In genomic region chr2:64941143-64941542, GRCh38 we compare ENCODE assay signal across 13 cellular contexts. TPM values are rescaled to one million over a fixed set of nuclear protein-coding genes. Genes with fewer than 3 reads are reported as not detected.
DNase-seq lines count a peak whose midpoint lies in the region; ATAC-seq and TF ChIP-seq lines count a peak whose summit lies in the region.
"Had no signal": no experiment of that assay in that cellular context is flagged by ENCODE, and none has a peak within 500 bp of the region (broad histone marks: within the 10 kb centered on the region; RNA-seq: fewer than 3 reads in every experiment).

No MANE protein-coding gene starts in this region.

- H3K4me3 ChIP-seq in OCI-LY1 (ENCODE audit: low read depth, low read length, poor library complexity, severe bottlenecking) (no peak overlapping the region), endodermal cell (ENCODE audit: low read length) (no peak overlapping the region), gastroesophageal sphincter (no peak overlapping the region), body of pancreas (no peak overlapping the region)

- H3K27me3 Mint-ChIP-seq in CD14-positive monocyte (ENCODE audit: low read depth in 3 of 3) (peaks cover 0 to 2% (median 0%) of the 10 kb centered on the region in 3 donors), endodermal cell (ENCODE audit: insufficient read depth) (no peaks in the 10 kb centered on the region), Calu3 (ENCODE audit: unreplicated experiment) (peaks cover 67% of the 10 kb centered on the region)

- no peaks in the 10 kb centered on the region for H3K9me2 ChIP-seq in OCI-LY1 (ENCODE audit: low read depth, low read length)

- H3K9me3 Mint-ChIP-seq in CD14-positive monocyte (no peaks in the 10 kb centered on the region), endodermal cell (no peaks in the 10 kb centered on the region), Calu3 (ENCODE audit: low read depth, unreplicated experiment) (no peaks in the 10 kb centered on the region)
- H3K9me3 Mint-ChIP-seq: CD8-positive, alpha-beta memory T cell; HFFc6 had no signal

- no peak overlapping the region for H3K9ac ChIP-seq in OCI-LY1 (ENCODE audit: low read length)
- H3K9ac ChIP-seq in endodermal cell (ENCODE audit: extremely low read depth, low read length, poor library complexity, severe bottlenecking) = no peak overlapping the region

- H2AFZ ChIP-seq in OCI-LY1 (ENCODE audit: low read length) = no peak overlapping the region

- no peak for TF ChIP-seq CTCF in CD14-positive monocyte (IDR thresholded peaks at IDR 0.05)
- TF ChIP-seq CTCF in OCI-LY1 (IDR thresholded peaks at IDR 0.05; ENCODE audit: low read length) = no peak
- peak; percentile 21 for TF ChIP-seq CTCF in endodermal cell (conservative IDR thresholded peaks at IDR 0.05)
- TF ChIP-seq CTCF in Calu3 (IDR thresholded peaks at IDR 0.05; ENCODE audit: unreplicated experiment) = no peak
- TF ChIP-seq CTCF in gastroesophageal sphincter (IDR thresholded peaks at IDR 0.05) = no peak
- no peak for TF ChIP-seq CTCF in body of pancreas (IDR thresholded peaks at IDR 0.05)

- no peaks in the 10 kb centered on the region for H3K79me2 ChIP-seq in OCI-LY1 (ENCODE audit: insufficient read depth, low read length)

- H3K27ac ChIP-seq in OCI-LY1 (ENCODE audit: low read depth, low read length, poor library complexity, severe bottlenecking) (peak overlapping the region; percentile 93), endodermal cell (ENCODE audit: low read depth, low read length) (no peak overlapping the region), gastroesophageal sphincter (no peak overlapping the region), body of pancreas (no peak overlapping the region)

- DNase-seq in CD14-positive monocyte (ENCODE audit: low spot score) (no peak), endodermal cell (no peak), NCI-H1105 treated with DMSO at 0.1 percent for 48 hours (lab: John Stamatoyannopoulos, UW) (no peak), Calu3 (no peak), body of pancreas (no peak)
- DNase-seq: BE2C; CD8-positive, alpha-beta memory T cell; DMS 273 treated with DMSO at 0.1 percent for 48 hours; HCEC 1CT; HFFc6; KG1 had no signal

- H3K27ac Mint-ChIP-seq in CD14-positive monocyte (peak overlapping the region in 4 of 7 donors; percentile 28 to 64 (median 32)), endodermal cell (no peak overlapping the region), Calu3 (ENCODE audit: unreplicated experiment) (no peak overlapping the region)
- H3K27ac Mint-ChIP-seq: CD8-positive, alpha-beta memory T cell; HFFc6 had no signal

- H3F3A ChIP-seq in OCI-LY1 (ENCODE audit: insufficient read depth, low read length) = no peaks in the 10 kb centered on the region

- no peak overlapping the region for H3K4me2 ChIP-seq in OCI-LY1 (ENCODE audit: low read length)

- TF ChIP-seq POLR2A in gastroesophageal sphincter (IDR thresholded peaks at IDR 0.05) (no peak), body of pancreas (IDR thresholded peaks at IDR 0.05) (no peak)

- H3K27me3 ChIP-seq in OCI-LY1 (ENCODE audit: insufficient read depth, low read length) (no peaks in the 10 kb centered on the region), endodermal cell (ENCODE audit: control insufficient read depth, insufficient read depth, low read length, poor library complexity, severe bottlenecking) (no peaks in the 10 kb centered on the region), gastroesophageal sphincter (no peaks in the 10 kb centered on the region), body of pancreas (no peaks in the 10 kb centered on the region)
- H3K27me3 ChIP-seq: BE2C had no signal

- no peaks in the 10 kb centered on the region for H4K20me1 ChIP-seq in OCI-LY1 (ENCODE audit: insufficient read depth, low read length)

- TF ChIP-seq EP300 in gastroesophageal sphincter (IDR thresholded peaks at IDR 0.05) = no peak

- CTCF ChIA-PET in Calu3 (lab: Charles Lee) = no interaction called here

- ATAC-seq in gastroesophageal sphincter (no peak), body of pancreas (no peak)

- H3K36me3 Mint-ChIP-seq in CD14-positive monocyte (no peaks in the 10 kb centered on the region), endodermal cell (ENCODE audit: low read depth) (no peaks in the 10 kb centered on the region), Calu3 (ENCODE audit: insufficient read depth, unreplicated experiment) (no peaks in the 10 kb centered on the region)
- H3K36me3 Mint-ChIP-seq: CD8-positive, alpha-beta memory T cell had no signal

- peaks cover 84% of the 10 kb centered on the region for H3K4me1 Mint-ChIP-seq in CD14-positive monocyte
- H3K4me1 Mint-ChIP-seq in endodermal cell = peaks cover 19% of the 10 kb centered on the region
- H3K4me1 Mint-ChIP-seq in Calu3 (ENCODE audit: low read depth, unreplicated experiment) = no peaks in the 10 kb centered on the region

- H3K9me3 ChIP-seq in OCI-LY1 (ENCODE audit: low read length) (peaks cover 2% of the 10 kb centered on the region; the same call in 1 of the 2 replicates), endodermal cell (ENCODE audit: control insufficient read depth, low read length) (no peaks in the 10 kb centered on the region), gastroesophageal sphincter (no peaks in the 10 kb centered on the region), body of pancreas (no peaks in the 10 kb centered on the region)
- H3K9me3 ChIP-seq: BE2C had no signal

- no TSS peak for BruUV-seq in Calu3 (replicated peaks; lab: Mats Ljungman, UMichigan)

- H3K36me3 ChIP-seq in OCI-LY1 (ENCODE audit: insufficient read depth, low read length) (no peaks in the 10 kb centered on the region; the same call in 1 of the 2 replicates), endodermal cell (ENCODE audit: control insufficient read depth, insufficient read depth, low read length) (no peaks in the 10 kb centered on the region), gastroesophageal sphincter (no peaks in the 10 kb centered on the region), body of pancreas (replicated peaks in 1 of 2; ENCODE audit: insufficient read depth in 1 of 2, low read depth in 2 of 2) (no peaks in the 10 kb centered on the region)
- H3K36me3 ChIP-seq: BE2C had no signal

- 83 to 88% methylated on average over 1 to 3 of the region's 3 CpGs for WGBS in endodermal cell (ENCODE audit: insufficient coverage in 1 of 2, insufficient read length in 1 of 2), 2 experiments
- WGBS in gastroesophageal sphincter (ENCODE audit: low coverage in 1 of 2), 2 donors = no CpG with 5 or more reads among the region's 3 CpGs
- WGBS in body of pancreas, 2 donors = 89 to 95% methylated on average over 3 of the region's 3 CpGs

- H3K4me3 Mint-ChIP-seq in CD14-positive monocyte (no peak overlapping the region), endodermal cell (no peak overlapping the region), Calu3 (ENCODE audit: low read depth, unreplicated experiment) (no peak overlapping the region)
- H3K4me3 Mint-ChIP-seq: CD8-positive, alpha-beta memory T cell; HFFc6 had no signal

- H3K4me1 ChIP-seq in OCI-LY1 (ENCODE audit: insufficient read depth, low read length, severe bottlenecking) = peaks cover 62% of the 10 kb centered on the region
- H3K4me1 ChIP-seq in endodermal cell (ENCODE audit: control insufficient read depth, insufficient read depth, low read length) = no peaks in the 10 kb centered on the region
- H3K4me1 ChIP-seq in gastroesophageal sphincter = no peaks in the 10 kb centered on the region
- H3K4me1 ChIP-seq in body of pancreas = peaks cover 9% of the 10 kb centered on the region
- H3K4me1 ChIP-seq: BE2C had no signal

- intact Hi-C loops in CD14-positive monocyte (cut with micrococcal nuclease) = no loop called here
- intact Hi-C loops in Calu3 (cut with micrococcal nuclease; ENCODE audit: unreplicated experiment) = no loop called here
- intact Hi-C loops in body of pancreas (cut with DNase I) = no loop called here

RNA-seq across cellular contexts. Expression of gene SLC1A4, which starts 48.1 kb away (rescaled TPM):
- 1 to 10 TPM; 4.4 to 4.5 TPM for polyA plus RNA-seq in CD14-positive monocyte
- total RNA-seq in endodermal cell = 1 to 10 TPM in 1 of 2 donors, under 1 TPM in 1; 0.07 to 1.9 TPM
- polyA plus RNA-seq in endodermal cell (2013, experiment 1 of 2) = 6.9 TPM
- 6.4 TPM for polyA plus RNA-seq in endodermal cell (2013, experiment 2 of 2)
- total RNA-seq in Calu3 (2022) = 15.4 and 22.9 TPM in 2 replicates
- 10 to 100 TPM in 3 of 4 donors, 1 to 10 TPM in 1; 9.0 to 13.8 (median 11.3) TPM for total RNA-seq in gastroesophageal sphincter
- 10 to 100 TPM; 14.5 to 25.4 TPM for total RNA-seq in body of pancreas

Comparison
In these comparisons a context has a peak if more than half of its experiments do, and no peak if none do; other contexts are left out.
1. H3K27ac Mint-ChIP-seq: peak in CD14-positive monocyte (4 of 7); none in endodermal cell (single experiment) and Calu3 (single experiment).